Comparison of ENCODE assay signal across 9 cellular contexts in genomic region chr6:134938896-134939295, GRCh38. TPM values are rescaled to one million over a fixed set of nuclear protein-coding genes. Genes with fewer than 3 reads are reported as not detected.
A peak's percentile ranks its signal among the peaks of the same experiment; 100 is the strongest.
DNase-seq lines count a peak whose midpoint lies in the region; ATAC-seq, FAIRE-seq and TF ChIP-seq lines count a peak whose summit lies in the region.
"Had no signal": no experiment of that assay in that cellular context is flagged by ENCODE, and none has a peak within 500 bp of the region (broad histone marks: within the 10 kb centered on the region; RNA-seq: fewer than 3 reads in every experiment).

No MANE protein-coding gene starts in this region.

- no peaks in the 10 kb centered on the region for H4K20me1 ChIP-seq in PC-9 (ENCODE audit: insufficient read depth)

- ATAC-seq in GM18867 (IDR thresholded peaks at IDR 0.05; ENCODE audit: unreplicated experiment) (peak; percentile 60), HG03280 (IDR thresholded peaks at IDR 0.05; ENCODE audit: unreplicated experiment) (no peak), HG03135 (IDR thresholded peaks at IDR 0.05; ENCODE audit: unreplicated experiment) (no peak)

- H3K4me3 ChIP-seq in small intestine (ENCODE audit: low read depth in 1 of 2, low read length in 2 of 2) = no peak overlapping the region
- H3K4me3 ChIP-seq in PC-9 = no peak overlapping the region

- CTCF ChIA-PET in RWPE1 (lab: Yijun Ruan, JAX) = interaction anchor here (1.3 to 2.5 kb wide), 2 partner anchors 10 to 56 kb away, joined by 3 to 23 read pairs; no protein-coding TSS in a partner anchor
- CTCF ChIA-PET in PC-9 (lab: Charles Lee) = no interaction called here

- TF ChIP-seq CTCF in RWPE1 (conservative IDR thresholded peaks at IDR 0.05; ENCODE audit: low read depth) (no peak), PC-9 (conservative IDR thresholded peaks at IDR 0.05) (no peak)

- H3K27me3 ChIP-seq in small intestine (ENCODE audit: control insufficient read depth in 2 of 2, insufficient read depth in 2 of 2, low read length in 2 of 2) (no peaks in the 10 kb centered on the region), PC-9 (ENCODE audit: insufficient read depth, low read depth) (no peaks in the 10 kb centered on the region)

- WGBS in small intestine, 3 donors = 57 to 66% (median 62%) methylated on average over 5 of the region's 5 CpGs

- no peaks in the 10 kb centered on the region for H3K4me1 ChIP-seq in small intestine (ENCODE audit: control insufficient read depth in 2 of 2, insufficient read depth in 1 of 2, low read depth in 1 of 2, low read length in 1 of 2)
- no peaks in the 10 kb centered on the region for H3K4me1 ChIP-seq in PC-9 (replicated peaks; ENCODE audit: insufficient read depth)

- H2AFZ ChIP-seq in PC-9 = no peak overlapping the region

- H3F3A ChIP-seq in PC-9 (ENCODE audit: insufficient read depth, low read depth) = no peaks in the 10 kb centered on the region

- DNase-seq in RWPE1 (ENCODE audit: low spot score) (no peak), small intestine (no peak), PC-9 (no peak)
- DNase-seq in activated naive CD4-positive, alpha-beta T cell treated with anti-CD3 and anti-CD28 coated beads, Interleukin-2, amount 50 U/mL, for 16 hours = peak; percentile 80
- peak; percentile 41 to 64 (median 46) for DNase-seq in stimulated activated CD4-positive, alpha-beta T cell treated with anti-CD3 and anti-CD28 coated beads, TNF-alpha, amount 100 ng/mL, for 48 hours (ENCODE audit: low read depth in 3 of 3)
- DNase-seq: NCI-H1048 had no signal

- H3K27ac ChIP-seq in RWPE1 (peak overlapping the region; percentile 6; the same call in 1 of the 2 replicates), small intestine (ENCODE audit: low read depth in 1 of 2, low read length in 1 of 2) (no peak overlapping the region), PC-9 (no peak overlapping the region)

- no peaks in the 10 kb centered on the region for H3K9me2 ChIP-seq in PC-9 (ENCODE audit: insufficient read depth)

- H3K4me2 ChIP-seq in PC-9 = no peak overlapping the region

- POLR2A ChIA-PET in RWPE1 (lab: Yijun Ruan, JAX; ENCODE audit: low non-redundant PET) = no interaction called here
- POLR2A ChIA-PET in PC-9 (lab: Charles Lee; ENCODE audit: unreplicated experiment) = no interaction called here

- intact Hi-C loops in PC-9 (cut with micrococcal nuclease; ENCODE audit: unreplicated experiment) = loop anchor here (5.0 kb wide), 1 partner anchor 297 kb away; no protein-coding TSS in a partner anchor

- no peaks in the 10 kb centered on the region for H3K79me2 ChIP-seq in PC-9 (ENCODE audit: low read depth)

- BruUV-seq in PC-9 (replicated peaks; lab: Mats Ljungman, UMichigan) = no TSS peak

- H3K36me3 ChIP-seq in small intestine (ENCODE audit: control insufficient read depth in 2 of 2, insufficient read depth in 2 of 2, low read length in 2 of 2) (no peaks in the 10 kb centered on the region), PC-9 (ENCODE audit: low read depth) (no peaks in the 10 kb centered on the region)

- H3K9me3 ChIP-seq in small intestine (ENCODE audit: control insufficient read depth, low read depth) = no peaks in the 10 kb centered on the region
- H3K9me3 ChIP-seq in PC-9 (ENCODE audit: insufficient read depth, low read depth) = no peaks in the 10 kb centered on the region

- FAIRE-seq in small intestine (lab: Jason Lieb, UNC) = no peak

RNA-seq across cellular contexts. Expression of gene ALDH8A1, which starts 11.0 kb away (rescaled TPM):
- 1 to 10 TPM in 1 of 3 donors, under 1 TPM in 2; 0.15 to 1.1 (median 0.27) TPM for polyA plus RNA-seq in small intestine
- 0.83 and 1.1 TPM in 2 replicates for total RNA-seq in PC-9 (2021)

Comparison
In these comparisons a context has a peak if more than half of its experiments do, and no peak if none do; other contexts are left out.
1. DNase-seq: peak in activated naive CD4-positive, alpha-beta T cell treated with anti-CD3 and anti-CD28 coated beads, Interleukin-2, amount 50 U/mL, for 16 hours (single experiment) and stimulated activated CD4-positive, alpha-beta T cell treated with anti-CD3 and anti-CD28 coated beads, TNF-alpha, amount 100 ng/mL, for 48 hours (3 of 3); none in RWPE1 (single experiment), small intestine (single experiment) and PC-9 (0 of 2).